ENCODE assay signal across 8 cellular contexts in genomic region chr19:43934055-43934984, GRCh38. TPM values are rescaled to one million over a fixed set of nuclear protein-coding genes. Genes with fewer than 3 reads are reported as not detected.
DNase-seq lines count a peak whose midpoint lies in the region; ATAC-seq, FAIRE-seq and TF ChIP-seq lines count a peak whose summit lies in the region.

No MANE protein-coding gene starts in this region.

- peak overlapping the region; percentile 86 for H3K27ac ChIP-seq in lower lobe of right lung

- no peak for ATAC-seq in lower lobe of right lung
- ATAC-seq in HG03045 (IDR thresholded peaks at IDR 0.05; ENCODE audit: unreplicated experiment) = no peak
- no peak for ATAC-seq in GM18861 (IDR thresholded peaks at IDR 0.05; ENCODE audit: unreplicated experiment)
- no peak for ATAC-seq in sciatic nerve

- FAIRE-seq in bronchial epithelial cell (lab: Jason Lieb, UNC) (no peak), urothelium cell line (lab: Jason Lieb, UNC) (no peak)

- DNase-seq in Daoy (ENCODE audit: low read depth) (peak; percentile 19), LHCN-M2 (ENCODE audit: low read depth) (peak; percentile 37), bronchial epithelial cell (ENCODE audit: low read depth) (peak; percentile 34), lower lobe of right lung (no peak), urothelium cell line (ENCODE audit: low spot score) (peak; percentile 16), sciatic nerve (ENCODE audit: low spot score) (no peak)

- H3K27me3 ChIP-seq in bronchial epithelial cell (ENCODE audit: control insufficient read depth, insufficient read depth, low read length) (no peaks in the 10 kb centered on the region), lower lobe of right lung (ENCODE audit: low read depth) (no peaks in the 10 kb centered on the region)

- no peaks in the 10 kb centered on the region for H3K9me3 ChIP-seq in lower lobe of right lung

- H3K36me3 ChIP-seq in bronchial epithelial cell (ENCODE audit: control insufficient read depth, insufficient read depth, low read length) (peaks cover 7% of the 10 kb centered on the region), lower lobe of right lung (peaks cover 37% of the 10 kb centered on the region)

- H3K4me3 ChIP-seq in bronchial epithelial cell (ENCODE audit: low read depth, low read length) (peak overlapping the region; percentile 50), lower lobe of right lung (peak overlapping the region; percentile 76)

- H3K4me1 ChIP-seq in lower lobe of right lung = peaks cover 19% of the 10 kb centered on the region

- intact Hi-C loops in lower lobe of right lung (cut with DNase I) = no loop called here
- intact Hi-C loops in sciatic nerve (cut with DNase I) = no loop called here

- no peak for TF ChIP-seq CTCF in bronchial epithelial cell (IDR thresholded peaks at IDR 0.05; ENCODE audit: insufficient read depth, low read length, severe bottlenecking)
- TF ChIP-seq CTCF in lower lobe of right lung (IDR thresholded peaks at IDR 0.05) = no peak

RNA-seq across cellular contexts. Expression of gene ZNF45, which starts 0.8 kb away (rescaled TPM):
- 11.3 and 12.6 TPM in 2 replicates for total RNA-seq in Daoy (2014; rRNA removed; shearing (Covaris generic))
- 9.2 and 14.9 TPM in 2 replicates for total RNA-seq in LHCN-M2 (2014; rRNA removed)
- polyA plus RNA-seq in LHCN-M2 (2012) = 5.7 TPM
- 11.8 and 13.7 TPM in 2 replicates for total RNA-seq in bronchial epithelial cell
- 13.3 TPM for total RNA-seq in lower lobe of right lung
- 16.3 TPM for total RNA-seq in sciatic nerve

RNA-seq across cellular contexts. Expression of gene ZNF221, which starts 16.7 kb away (rescaled TPM):
- 3.0 and 6.3 TPM in 2 replicates for total RNA-seq in Daoy (2014; rRNA removed; shearing (Covaris generic))
- total RNA-seq in LHCN-M2 (2014; rRNA removed) = 4.6 and 12.8 TPM in 2 replicates
- polyA plus RNA-seq in LHCN-M2 (2012) = 0.97 TPM
- 4.7 and 6.1 TPM in 2 replicates for total RNA-seq in bronchial epithelial cell
- total RNA-seq in lower lobe of right lung = 6.2 TPM
- 12.2 TPM for total RNA-seq in sciatic nerve

RNA-seq across cellular contexts. Expression of gene ZNF155, which starts 49.7 kb away (rescaled TPM):
- total RNA-seq in Daoy (2014; rRNA removed; shearing (Covaris generic)) = 8.0 and 9.0 TPM in 2 replicates
- total RNA-seq in LHCN-M2 (2014; rRNA removed) = 5.5 and 8.3 TPM in 2 replicates
- polyA plus RNA-seq in LHCN-M2 (2012) = 3.3 TPM
- total RNA-seq in bronchial epithelial cell = 8.6 and 9.7 TPM in 2 replicates
- total RNA-seq in lower lobe of right lung = 8.9 TPM
- total RNA-seq in sciatic nerve = 9.4 TPM

RNA-seq across cellular contexts. Expression of gene ZNF404, which starts 50.6 kb away (rescaled TPM):
- total RNA-seq in Daoy (2014; rRNA removed; shearing (Covaris generic)) = 0.11 and 0.57 TPM in 2 replicates
- total RNA-seq in LHCN-M2 (2014; rRNA removed) = 1.6 and 1.7 TPM in 2 replicates
- 0.92 TPM for polyA plus RNA-seq in LHCN-M2 (2012)
- 1.3 and 2.0 TPM in 2 replicates for total RNA-seq in bronchial epithelial cell
- 3.2 TPM for total RNA-seq in lower lobe of right lung
- total RNA-seq in sciatic nerve = 5.9 TPM

Comparison
In these comparisons a context has a peak if more than half of its experiments do, and no peak if none do; other contexts are left out.
1. DNase-seq: peak in Daoy (single experiment), LHCN-M2 (single experiment), bronchial epithelial cell (single experiment) and urothelium cell line (single experiment); none in lower lobe of right lung (single experiment) and sciatic nerve (single experiment).